8 cellular contexts compared by ENCODE assay signal in the genomic region with DNA sequence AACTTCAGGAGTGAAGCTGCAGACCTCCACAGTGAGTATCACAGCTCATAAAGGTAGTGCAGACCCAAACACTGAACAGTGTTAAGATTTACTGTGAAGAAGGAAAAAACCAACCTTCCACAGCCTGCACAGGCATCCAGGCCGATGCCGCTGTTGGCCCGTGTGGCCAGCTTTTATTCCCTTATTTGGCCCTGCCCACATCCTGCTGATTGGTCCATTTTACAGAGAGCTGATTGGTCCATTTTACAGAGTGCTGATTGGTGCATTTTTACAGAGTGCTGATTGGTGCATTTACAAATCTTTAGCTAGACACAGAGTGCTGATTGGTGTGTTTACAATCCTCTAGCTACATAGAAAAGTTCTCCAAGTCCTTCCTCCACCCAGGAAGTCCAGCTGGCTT. TPM values are rescaled to one million over a fixed set of nuclear protein-coding genes. Genes with fewer than 3 reads are reported as not detected.
DNase-seq lines count a peak whose midpoint lies in the region; ATAC-seq, FAIRE-seq and TF ChIP-seq lines count a peak whose summit lies in the region.
"Not testable (repeated sequence)": the region's sequence is repeated elsewhere in the genome, so short reads cannot be mapped to it uniquely, and the experiment has no call there.

No MANE protein-coding gene starts in this region.

- not testable (repeated sequence) for H3K4me2 ChIP-seq in astrocyte (ENCODE audit: low read length)

- not testable (repeated sequence) for H3K36me3 ChIP-seq in CD4-positive, CD25-positive, alpha-beta regulatory T cell (ENCODE audit: control insufficient read depth, insufficient read depth, low read length); astrocyte (ENCODE audit: insufficient read depth, low read length); naive thymus-derived CD4-positive, alpha-beta T cell (ENCODE audit: control insufficient read depth in 2 of 3, insufficient read depth in 3 of 3, low read length in 3 of 3)

- H3K4me3 ChIP-seq in CD4-positive, CD25-positive, alpha-beta regulatory T cell (ENCODE audit: low read depth, low read length); astrocyte (ENCODE audit: insufficient read depth, low read depth, low read length); naive thymus-derived CD4-positive, alpha-beta T cell (ENCODE audit: low read length): not testable (repeated sequence)

- not testable (repeated sequence) for H4K20me1 ChIP-seq in astrocyte (ENCODE audit: insufficient read depth, low read length)

- not testable (repeated sequence) for H2AFZ ChIP-seq in astrocyte (ENCODE audit: low read depth, low read length)

- H3K27ac ChIP-seq in CD4-positive, CD25-positive, alpha-beta regulatory T cell (ENCODE audit: insufficient read depth, low read length, poor library complexity, severe bottlenecking); astrocyte (ENCODE audit: low read depth, low read length); naive thymus-derived CD4-positive, alpha-beta T cell (ENCODE audit: low read depth, low read length): not testable (repeated sequence)

- H3K9ac ChIP-seq in astrocyte (ENCODE audit: low read length), result not testable (repeated sequence)

- peaks cover 7 to 65% (median 42%) of the 10 kb centered on the region in 4 donors for H3K4me1 Mint-ChIP-seq in CD4-positive, CD25-positive, alpha-beta regulatory T cell
- H3K4me1 Mint-ChIP-seq in activated B cell treated with CpG ODN at 0.5 μM for 24 hours, result peaks cover 71% of the 10 kb centered on the region
- peaks cover 47% of the 10 kb centered on the region for H3K4me1 Mint-ChIP-seq in activated CD8-positive, alpha-beta T cell treated with anti-CD3 and anti-CD28 coated beads for 36 hours (ENCODE audit: low read depth)
- H3K4me1 Mint-ChIP-seq in activated naive CD4-positive, alpha-beta T cell treated with anti-CD3 and anti-CD28 coated beads for 36 hours (ENCODE audit: low read depth), result peaks cover 65% of the 10 kb centered on the region
- not testable (repeated sequence) for H3K4me1 Mint-ChIP-seq in astrocyte (ENCODE audit: low read depth, unreplicated experiment)
- peaks cover 27 to 79% (median 65%) of the 10 kb centered on the region in 7 donors for H3K4me1 Mint-ChIP-seq in naive thymus-derived CD4-positive, alpha-beta T cell
- H3K4me1 Mint-ChIP-seq in stimulated activated naive B cell treated with anti-CD40 and anti-IgM and Interleukin-4, amounts not matched to agents 10 μg/mL and 1 μg/mL and 100 μg/mL, for 72 hours, result peaks cover 20 to 57% of the 10 kb centered on the region in 2 donors

- peak overlapping the region; percentile 12 to 52 (median 28) for H3K4me3 Mint-ChIP-seq in CD4-positive, CD25-positive, alpha-beta regulatory T cell
- peak overlapping the region; percentile 11 for H3K4me3 Mint-ChIP-seq in activated B cell treated with CpG ODN at 0.5 μM for 24 hours
- peak overlapping the region; percentile 47 for H3K4me3 Mint-ChIP-seq in activated CD8-positive, alpha-beta T cell treated with anti-CD3 and anti-CD28 coated beads for 36 hours
- peak overlapping the region; percentile 57 for H3K4me3 Mint-ChIP-seq in activated naive CD4-positive, alpha-beta T cell treated with anti-CD3 and anti-CD28 coated beads for 36 hours
- H3K4me3 Mint-ChIP-seq in astrocyte (ENCODE audit: unreplicated experiment), result not testable (repeated sequence)
- H3K4me3 Mint-ChIP-seq in naive thymus-derived CD4-positive, alpha-beta T cell, result peak overlapping the region in 9 of 10 donors; percentile 14 to 77 (median 51)
- peak overlapping the region in 1 of 2 donors; percentile 25 for H3K4me3 Mint-ChIP-seq in stimulated activated naive B cell treated with anti-CD40 and anti-IgM and Interleukin-4, amounts not matched to agents 10 μg/mL and 1 μg/mL and 100 μg/mL, for 72 hours

- intact Hi-C loops in activated B cell treated with CpG ODN at 0.5 μM for 24 hours (cut with micrococcal nuclease); activated CD8-positive, alpha-beta T cell treated with anti-CD3 and anti-CD28 coated beads for 36 hours (cut with micrococcal nuclease); activated naive CD4-positive, alpha-beta T cell treated with anti-CD3 and anti-CD28 coated beads for 36 hours (cut with micrococcal nuclease); naive thymus-derived CD4-positive, alpha-beta T cell (cut with micrococcal nuclease): not testable (repeated sequence)

- H3K9me3 Mint-ChIP-seq in CD4-positive, CD25-positive, alpha-beta regulatory T cell; activated B cell treated with CpG ODN at 0.5 μM for 24 hours; activated CD8-positive, alpha-beta T cell treated with anti-CD3 and anti-CD28 coated beads for 36 hours; activated naive CD4-positive, alpha-beta T cell treated with anti-CD3 and anti-CD28 coated beads for 36 hours; astrocyte (ENCODE audit: unreplicated experiment); naive thymus-derived CD4-positive, alpha-beta T cell; stimulated activated naive B cell treated with anti-CD40 and anti-IgM and Interleukin-4, amounts not matched to agents 10 μg/mL and 1 μg/mL and 100 μg/mL, for 72 hours: not testable (repeated sequence)

- H3K79me2 ChIP-seq in astrocyte (ENCODE audit: insufficient read depth, low read length), result not testable (repeated sequence)

- POLR2A ChIA-PET in activated B cell treated with CpG ODN at 0.5 μM for 24 hours (lab: Charles Lee), result interaction anchor here (0.6 to 8.4 kb wide), 19 partner anchors 10 to 1195 kb away, joined by 3 to 152 read pairs (median 6); a partner anchor contains a TSS
- POLR2A ChIA-PET in activated CD8-positive, alpha-beta T cell treated with anti-CD3 and anti-CD28 coated beads for 36 hours (lab: Charles Lee), result interaction anchor here (0.8 to 3.6 kb wide), 6 partner anchors 10 to 50 kb away, joined by 3 to 19 read pairs (median 12); a partner anchor contains a TSS
- POLR2A ChIA-PET in naive thymus-derived CD4-positive, alpha-beta T cell (lab: Charles Lee), result interaction anchor here (0.7 to 21.9 kb wide), 13 partner anchors 9 to 990 kb away, joined by 3 to 550 read pairs (median 4); no protein-coding TSS in a partner anchor

- not testable (repeated sequence) for H3K9me3 ChIP-seq in CD4-positive, CD25-positive, alpha-beta regulatory T cell (ENCODE audit: control insufficient read depth in 2 of 2, low read length in 2 of 2); astrocyte (ENCODE audit: insufficient read depth, low read depth, low read length); naive thymus-derived CD4-positive, alpha-beta T cell (ENCODE audit: control insufficient read depth in 2 of 3, low read length in 3 of 3)

- not testable (repeated sequence) for TF ChIP-seq CTCF in activated B cell treated with CpG ODN at 0.5 μM for 24 hours (IDR thresholded peaks at IDR 0.05); activated CD8-positive, alpha-beta T cell treated with anti-CD3 and anti-CD28 coated beads for 36 hours (IDR thresholded peaks at IDR 0.05); astrocyte (IDR thresholded peaks at IDR 0.05; ENCODE audit: insufficient read depth, low read depth, low read length)

- not testable (repeated sequence) for H3K36me3 Mint-ChIP-seq in CD4-positive, CD25-positive, alpha-beta regulatory T cell; activated B cell treated with CpG ODN at 0.5 μM for 24 hours (ENCODE audit: low read depth); activated CD8-positive, alpha-beta T cell treated with anti-CD3 and anti-CD28 coated beads for 36 hours (ENCODE audit: low read depth); activated naive CD4-positive, alpha-beta T cell treated with anti-CD3 and anti-CD28 coated beads for 36 hours (ENCODE audit: low read depth); astrocyte (ENCODE audit: low read depth, unreplicated experiment); naive thymus-derived CD4-positive, alpha-beta T cell; stimulated activated naive B cell treated with anti-CD40 and anti-IgM and Interleukin-4, amounts not matched to agents 10 μg/mL and 1 μg/mL and 100 μg/mL, for 72 hours

- not testable (repeated sequence) for H3K4me1 ChIP-seq in CD4-positive, CD25-positive, alpha-beta regulatory T cell (ENCODE audit: control insufficient read depth, insufficient read depth, low read length, poor library complexity, severe bottlenecking)
- H3K4me1 ChIP-seq in astrocyte (ENCODE audit: insufficient read depth, low read length), result peaks cover 14% of the 10 kb centered on the region
- H3K4me1 ChIP-seq in naive thymus-derived CD4-positive, alpha-beta T cell (ENCODE audit: control insufficient read depth in 2 of 2, insufficient read depth in 2 of 2, low read length in 2 of 2), result peaks cover 13 to 62% of the 10 kb centered on the region in 2 donors

- not testable (repeated sequence) for FAIRE-seq in astrocyte (lab: Jason Lieb, UNC)

- CTCF ChIA-PET in activated B cell treated with CpG ODN at 0.5 μM for 24 hours (lab: Charles Lee), result interaction anchor here (1.0 kb wide), 1 partner anchor 18 kb away, joined by 4 read pairs; no protein-coding TSS in a partner anchor
- CTCF ChIA-PET in activated CD8-positive, alpha-beta T cell treated with anti-CD3 and anti-CD28 coated beads for 36 hours (lab: Charles Lee), result interaction anchor here (1.6 kb wide), 1 partner anchor 41 kb away, joined by 3 read pairs; no protein-coding TSS in a partner anchor
- CTCF ChIA-PET in activated naive CD4-positive, alpha-beta T cell treated with anti-CD3 and anti-CD28 coated beads for 36 hours (lab: Charles Lee), result interaction anchor here (0.7 to 3.2 kb wide), 2 partner anchors 18 to 178 kb away, joined by 3 to 14 read pairs; no protein-coding TSS in a partner anchor
- CTCF ChIA-PET in naive thymus-derived CD4-positive, alpha-beta T cell (lab: Charles Lee), result interaction anchor here (0.7 to 2.2 kb wide), 3 partner anchors 21 to 31 kb away, joined by 3 to 11 read pairs (median 4); no protein-coding TSS in a partner anchor

- H3K27me3 ChIP-seq in CD4-positive, CD25-positive, alpha-beta regulatory T cell (ENCODE audit: control insufficient read depth, insufficient read depth, low read length); astrocyte (ENCODE audit: insufficient read depth, low read length); naive thymus-derived CD4-positive, alpha-beta T cell (ENCODE audit: control insufficient read depth in 2 of 2, insufficient read depth in 2 of 2, low read length in 2 of 2): not testable (repeated sequence)

- not testable (repeated sequence) for H3K27me3 Mint-ChIP-seq in CD4-positive, CD25-positive, alpha-beta regulatory T cell; activated B cell treated with CpG ODN at 0.5 μM for 24 hours; activated CD8-positive, alpha-beta T cell treated with anti-CD3 and anti-CD28 coated beads for 36 hours; activated naive CD4-positive, alpha-beta T cell treated with anti-CD3 and anti-CD28 coated beads for 36 hours (ENCODE audit: low read depth); astrocyte (ENCODE audit: low read depth, unreplicated experiment); naive thymus-derived CD4-positive, alpha-beta T cell; stimulated activated naive B cell treated with anti-CD40 and anti-IgM and Interleukin-4, amounts not matched to agents 10 μg/mL and 1 μg/mL and 100 μg/mL, for 72 hours

- peak overlapping the region; percentile 14 to 90 (median 65) for H3K27ac Mint-ChIP-seq in CD4-positive, CD25-positive, alpha-beta regulatory T cell
- peak overlapping the region; percentile 89 for H3K27ac Mint-ChIP-seq in activated B cell treated with CpG ODN at 0.5 μM for 24 hours
- peak overlapping the region; percentile 84 for H3K27ac Mint-ChIP-seq in activated CD8-positive, alpha-beta T cell treated with anti-CD3 and anti-CD28 coated beads for 36 hours
- H3K27ac Mint-ChIP-seq in activated naive CD4-positive, alpha-beta T cell treated with anti-CD3 and anti-CD28 coated beads for 36 hours, result peak overlapping the region; percentile 91
- H3K27ac Mint-ChIP-seq in astrocyte (ENCODE audit: unreplicated experiment), result peak overlapping the region; percentile 53
- H3K27ac Mint-ChIP-seq in naive thymus-derived CD4-positive, alpha-beta T cell, result peak overlapping the region; percentile 80 to 98 (median 94)
- H3K27ac Mint-ChIP-seq in stimulated activated naive B cell treated with anti-CD40 and anti-IgM and Interleukin-4, amounts not matched to agents 10 μg/mL and 1 μg/mL and 100 μg/mL, for 72 hours, result peak overlapping the region; percentile 84

- not testable (repeated sequence) for ATAC-seq in CD4-positive, CD25-positive, alpha-beta regulatory T cell (ENCODE audit: low read depth in 2 of 2); activated B cell treated with CpG ODN at 0.5 μM for 24 hours (ENCODE audit: low read depth); naive thymus-derived CD4-positive, alpha-beta T cell; stimulated activated naive B cell treated with anti-CD40 and anti-IgM and Interleukin-4, amounts not matched to agents 10 μg/mL and 1 μg/mL and 100 μg/mL, for 72 hours (replicated peaks)
- ATAC-seq in activated CD8-positive, alpha-beta T cell treated with anti-CD3 and anti-CD28 coated beads for 36 hours, result peak; percentile 40

- DNase-seq in CD4-positive, CD25-positive, alpha-beta regulatory T cell; activated B cell treated with CpG ODN at 0.5 μM for 24 hours; astrocyte (ENCODE audit: low read depth); stimulated activated naive B cell treated with anti-CD40 and anti-IgM and Interleukin-4, amounts not matched to agents 10 μg/mL and 1 μg/mL and 100 μg/mL, for 72 hours: not testable (repeated sequence)
- peak; percentile 35 for DNase-seq in NAMALWA (ENCODE audit: low spot score)
- DNase-seq in activated CD8-positive, alpha-beta T cell treated with anti-CD3 and anti-CD28 coated beads for 36 hours, result peak; percentile 47
- peak; percentile 66 for DNase-seq in activated naive CD4-positive, alpha-beta T cell treated with anti-CD3 and anti-CD28 coated beads for 36 hours
- DNase-seq in naive thymus-derived CD4-positive, alpha-beta T cell, result peak in 2 of 9 donors; percentile 21 to 28

RNA-seq across cellular contexts. Expression of a gene that starts 49.9 kb away (rescaled TPM):
- 579 TPM for total RNA-seq in CD4-positive, CD25-positive, alpha-beta regulatory T cell
- 10 to 100 TPM; 44.3 to 52.1 (median 48.6) TPM for polyA plus RNA-seq in CD4-positive, CD25-positive, alpha-beta regulatory T cell
- total RNA-seq in activated B cell treated with CpG ODN at 0.5 μM for 24 hours (249 and 298 TPM in 2 replicates), astrocyte (90.0 and 105 TPM in 2 replicates)
- 100 to 1,000 TPM; 124 to 138 TPM for total RNA-seq in activated CD8-positive, alpha-beta T cell treated with anti-CD3 and anti-CD28 coated beads for 36 hours
- 100 to 1,000 TPM; 164 to 185 TPM for total RNA-seq in activated naive CD4-positive, alpha-beta T cell treated with anti-CD3 and anti-CD28 coated beads for 36 hours
- 100 to 1,000 TPM; 144 to 492 (median 393) TPM for total RNA-seq in naive thymus-derived CD4-positive, alpha-beta T cell
- 100 to 1,000 TPM in 1 of 2 donors, 10 to 100 TPM in 1; 70.0 to 103 TPM for polyA plus RNA-seq in naive thymus-derived CD4-positive, alpha-beta T cell
